8 cellular contexts compared by ENCODE assay signal in genomic region chr5:14109041-14109747, GRCh38. TPM values are rescaled to one million over a fixed set of nuclear protein-coding genes. Genes with fewer than 3 reads are reported as not detected.
DNase-seq lines count a peak whose midpoint lies in the region; ATAC-seq, FAIRE-seq and TF ChIP-seq lines count a peak whose summit lies in the region.

No MANE protein-coding gene starts in this region.

- no peaks in the 10 kb centered on the region; a peak in 2 of 7 replicates for H3K27me3 ChIP-seq in H1 (replicated peaks in 1 of 4; ENCODE audit: control insufficient read depth in 3 of 4, extremely low read depth in 1 of 4, insufficient read depth in 3 of 4, low read length in 3 of 4)

- CTCF ChIA-PET in H1 (lab: Charles Lee; ENCODE audit: partially characterized antibody) = interaction anchor here (0.5 to 6.8 kb wide), 27 partner anchors 13 to 568 kb away, joined by 3 to 57 read pairs (median 4); partner anchors contain the start of gene TRIO

- no peak overlapping the region for H2AK5ac ChIP-seq in H1 (ENCODE audit: low read depth, low read length)

- no peak overlapping the region for H4K5ac ChIP-seq in H1 (ENCODE audit: insufficient read length, low read depth, low read length)

- DNase-seq in GM12864 (ENCODE audit: low read depth) = peak; percentile 66
- DNase-seq in H1 (ENCODE audit: low read depth in 1 of 2, low spot score in 2 of 2) = no peak
- peak; percentile 23 for DNase-seq in stimulated activated naive CD8-positive, alpha-beta T cell treated with anti-CD3 and anti-CD28 coated beads, Interleukin-15, Interleukin-2, amounts not matched to agents 100 U/mL and 50 U/mL, for 24 hours
- DNase-seq in activated gamma-delta T cell (lab: John Stamatoyannopoulos, UW) = no peak
- DNase-seq in midbrain (lab: John Stamatoyannopoulos, UW) = no peak
- no peak for DNase-seq in globus pallidus (ENCODE audit: low spot score)

- POLR2A ChIA-PET in H1 (lab: Charles Lee; ENCODE audit: partially characterized antibody) = interaction anchor here (1.0 kb wide), 1 partner anchor 73 kb away, joined by 3 read pairs; no protein-coding TSS in a partner anchor

- H3K4me1 ChIP-seq in H1 (replicated peaks in 1 of 4; ENCODE audit: control insufficient read depth in 3 of 4, insufficient read depth in 4 of 4, low read length in 3 of 4) = peaks cover 0 to 3% (median 1%) of the 10 kb centered on the region in 4 experiments; a peak in 3 of 7 replicates

- no peak for FAIRE-seq in H1 (lab: Jason Lieb, UNC)

- ATAC-seq in GM21423 (IDR thresholded peaks at IDR 0.05; ENCODE audit: unreplicated experiment) (peak; percentile 89), HG03565 (IDR thresholded peaks at IDR 0.05; ENCODE audit: unreplicated experiment) (peak; percentile 91)
- ATAC-seq in stimulated activated naive CD8-positive, alpha-beta T cell treated with anti-CD3 and anti-CD28 coated beads, Interleukin-15, Interleukin-2, amounts not matched to agents 100 U/mL and 50 U/mL, for 24 hours = no peak

- 89% methylated on average over 8 of the region's 8 CpGs; no CpG with 5 or more reads in 1 of the 2 experiments for WGBS in H1 (ENCODE audit: extremely low coverage in 1 of 2, insufficient coverage in 1 of 2, insufficient read length in 1 of 2, insufficient replicate concordance in 2 of 2, low coverage in 1 of 2, low lambda C conversion rate in 2 of 2, missing lambda C conversion rate in 1 of 2), 2 experiments

- H2AFZ ChIP-seq in H1 (ENCODE audit: low read length) = no peak overlapping the region

- H4K20me1 ChIP-seq in H1 (replicated peaks in 1 of 2; ENCODE audit: control insufficient read depth in 1 of 2, insufficient read depth in 2 of 2, low read length in 2 of 2) = no peaks in the 10 kb centered on the region

- no peak overlapping the region for H3K14ac ChIP-seq in H1 (ENCODE audit: insufficient read length)

- no peaks in the 10 kb centered on the region for H3K79me1 ChIP-seq in H1 (ENCODE audit: low read depth, low read length)

- H3K36me3 ChIP-seq in H1 (ENCODE audit: control insufficient read depth in 2 of 4, insufficient read depth in 4 of 4, low read length in 3 of 4) = no peaks in the 10 kb centered on the region

- no peak overlapping the region for H3K27ac ChIP-seq in H1 (ENCODE audit: low read depth, low read length)

- no peaks in the 10 kb centered on the region for H3K9me3 ChIP-seq in H1 (ENCODE audit: insufficient read depth in 2 of 2, low read depth in 1 of 2, low read length in 1 of 2)

- TF ChIP-seq CTCF in GM12864 (IDR thresholded peaks at IDR 0.05; ENCODE audit: low read depth, low read length, missing control alignments) (no peak), H1 (IDR thresholded peaks at IDR 0.05; ENCODE audit: control extremely low read depth in 1 of 3, insufficient read depth in 1 of 3, low read depth in 1 of 3, low read length in 3 of 3) (no peak)

- H3K4ac ChIP-seq in H1 (replicated peaks; ENCODE audit: insufficient read length, low read depth, low read length) = no peak overlapping the region

- H4K91ac ChIP-seq in H1 (replicated peaks; ENCODE audit: insufficient read length, low read length) = no peak overlapping the region

- no peak overlapping the region for H2BK20ac ChIP-seq in H1 (ENCODE audit: low read length)

- no peak overlapping the region for H3K9ac ChIP-seq in H1 (replicated peaks in 1 of 4; ENCODE audit: extremely low read depth in 1 of 4, low read depth in 3 of 4, low read length in 3 of 4)

- TF ChIP-seq POLR2A in H1 (IDR thresholded peaks at IDR 0.05; ENCODE audit: control extremely low read depth in 1 of 2, low read depth in 2 of 2, low read length in 2 of 2) = no peak

- no peak overlapping the region for H3K18ac ChIP-seq in H1 (ENCODE audit: extremely low read depth, low read length)

- TF ChIP-seq RAD21 in H1 (IDR thresholded peaks at IDR 0.05 in 1 of 2, conservative IDR thresholded peaks at IDR 0.05 in 1 of 2; ENCODE audit: low read depth in 2 of 2, low read length in 2 of 2) = no peak

- H3K4me3 ChIP-seq in GM12864 (ENCODE audit: low read depth, low read length) (no peak overlapping the region; the same call in 1 of the 2 replicates), H1 (ENCODE audit: extremely low read depth in 1 of 4, insufficient read depth in 2 of 4, low read depth in 3 of 4, low read length in 4 of 4) (no peak overlapping the region)

- H2BK120ac ChIP-seq in H1 (replicated peaks; ENCODE audit: low read depth, low read length) = no peak overlapping the region

- no peaks in the 10 kb centered on the region for H3K23me2 ChIP-seq in H1 (ENCODE audit: low read depth, low read length)

- no peak overlapping the region for H4K8ac ChIP-seq in H1 (ENCODE audit: extremely low read depth, insufficient read depth, low read length)

- H3K23ac ChIP-seq in H1 (ENCODE audit: insufficient read length) = no peak overlapping the region

- H2BK12ac ChIP-seq in H1 (ENCODE audit: low read depth, low read length) = no peak overlapping the region

- H3K56ac ChIP-seq in H1 (replicated peaks; ENCODE audit: insufficient read length, low read depth, low read length) = no peak overlapping the region

- H2BK15ac ChIP-seq in H1 (ENCODE audit: low read length) = no peak overlapping the region

- no peak for TF ChIP-seq EP300 in H1 (IDR thresholded peaks at IDR 0.05; ENCODE audit: borderline replicate concordance in 1 of 2, low read depth in 2 of 2, low read length in 2 of 2)

- H3K79me2 ChIP-seq in H1 (ENCODE audit: control insufficient read depth in 1 of 2, insufficient read depth in 2 of 2, low read length in 2 of 2) = no peaks in the 10 kb centered on the region

- H3K4me2 ChIP-seq in H1 (ENCODE audit: insufficient read depth in 1 of 2, low read depth in 2 of 2, low read length in 2 of 2) = no peak overlapping the region

- H2BK5ac ChIP-seq in H1 (ENCODE audit: low read depth, low read length) = no peak overlapping the region

TF ChIP-seq in H1, 55 proteins besides CTCF, POLR2A, EP300 and RAD21:
- no peak for TF ChIP-seq BCL11A (IDR thresholded peaks at IDR 0.05; ENCODE audit: low read depth in 2 of 2, low read length in 2 of 2)
- no peak for TF ChIP-seq SAP30 (IDR thresholded peaks at IDR 0.05; ENCODE audit: insufficient read depth, insufficient replicate concordance, low read length)
- 0 out of 2 replicates have a peak, but pooled peaks have one; percentile 45 for TF ChIP-seq YY1 (IDR thresholded peaks at IDR 0.05; ENCODE audit: low read depth, low read length)
- TF ChIP-seq RXRA (IDR thresholded peaks at IDR 0.05; ENCODE audit: insufficient read depth, low read depth, low read length) = no peak

RNA-seq across cellular contexts. Expression of gene TRIO, which starts 33.9 kb away (rescaled TPM):
- total RNA-seq in H1 (2021; fragmentation: NEBNext Ultra II Directional; extraction: Animal tissue kit (Norgen Biotek cat#: 25700)) = 69.1 and 70.4 TPM in 2 replicates
- polyA plus RNA-seq in H1 (2011; rRNA removed) = 35.1 and 39.5 TPM in 2 replicates
- 41.2 TPM for polyA plus RNA-seq in H1 (2011; cell fraction: cytosol; rRNA removed)
- 199 TPM for polyA plus RNA-seq in H1 (2011; cell fraction: nucleus; rRNA removed)
- polyA plus RNA-seq in H1 (2012, experiment 1 of 2) = 39.2 to 59.2 TPM (median 43.1 TPM) in 4 replicates
- polyA plus RNA-seq in H1 (2012, experiment 2 of 2) = 4.4 TPM
- polyA plus RNA-seq in H1 (2013, experiment 1 of 2) = 15.5 TPM
- 15.1 TPM for polyA plus RNA-seq in H1 (2013, experiment 2 of 2)
- polyA minus RNA-seq in H1 (2011; rRNA and poly(A)+ RNA removed) = 338 and 362 TPM in 2 replicates
- polyA minus RNA-seq in H1 (2011; cell fraction: cytosol; rRNA and poly(A)+ RNA removed) = 58.9 TPM
- polyA minus RNA-seq in H1 (2011; cell fraction: nucleus; rRNA and poly(A)+ RNA removed) = 347 TPM

Comparison
In these comparisons a context has a peak if more than half of its experiments do, and no peak if none do; other contexts are left out.
1. DNase-seq: peak in GM12864 (single experiment) and stimulated activated naive CD8-positive, alpha-beta T cell treated with anti-CD3 and anti-CD28 coated beads, Interleukin-15, Interleukin-2, amounts not matched to agents 100 U/mL and 50 U/mL, for 24 hours (single experiment); none in H1 (0 of 2), activated gamma-delta T cell (single experiment), midbrain (single experiment) and globus pallidus (single experiment).